In genomic region chrX:42437211-42437610, GRCh38 we compare ENCODE assay signal across 23 cellular contexts.
DNase-seq lines count a peak whose midpoint lies in the region; ATAC-seq lines count a peak whose summit lies in the region.
"Had no signal": no experiment of that assay in that cellular context is flagged by ENCODE, and none has a peak within 500 bp of the region (broad histone marks: within the 10 kb centered on the region; RNA-seq: fewer than 3 reads in every experiment).

No MANE protein-coding gene starts in this region.

- H3K9me3 Mint-ChIP-seq in stimulated activated naive CD8-positive, alpha-beta T cell treated with anti-CD3 and anti-CD28 coated beads, Interleukin-15, amount 100 ng/mL, for 72 hours, result peaks cover 6 to 28% of the 10 kb centered on the region in 2 donors
- no peaks in the 10 kb centered on the region for H3K9me3 Mint-ChIP-seq in T-helper 1 cell treated with Interleukin-12 subunit alpha and Interleukin-12 subunit beta and Interleukin-4 antibody, amounts not matched to agents 30 μg/mL and 1 μg/mL, for 36 hours
- no peaks in the 10 kb centered on the region for H3K9me3 Mint-ChIP-seq in immature natural killer cell
- H3K9me3 Mint-ChIP-seq: CD4-positive, alpha-beta T cell had no signal

- no peak for DNase-seq in stimulated activated naive CD8-positive, alpha-beta T cell treated with anti-CD3 and anti-CD28 coated beads, Interleukin-15, amount 100 ng/mL, for 72 hours
- no peak for DNase-seq in stimulated activated naive CD8-positive, alpha-beta T cell treated with anti-CD3 and anti-CD28 coated beads, Interleukin-15, Interleukin-2, amounts not matched to agents 100 U/mL and 50 U/mL, for 24 hours
- DNase-seq in immature natural killer cell (peak in 2 of 3 donors; percentile 3 to 12), LoVo (ENCODE audit: low spot score) (no peak), T-helper 9 cell (no peak)
- DNase-seq: AML-193; CD4-positive, alpha-beta T cell; COR-L47; DMS53; H7; Kasumi-1; NCI-H1417; NCI-H1694; NCI-H2029 treated with DMSO at 0.1 percent for 48 hours; NCI-H2171; NCI-H226; NCI-H510A; NCI-H69; SHP77 had no signal

- peaks cover 24% of the 10 kb centered on the region for H3K4me1 Mint-ChIP-seq in stimulated activated naive CD8-positive, alpha-beta T cell treated with anti-CD3 and anti-CD28 coated beads, Interleukin-15, amount 100 ng/mL, for 72 hours
- peaks cover 18% of the 10 kb centered on the region for H3K4me1 Mint-ChIP-seq in T-helper 1 cell treated with Interleukin-12 subunit alpha and Interleukin-12 subunit beta and Interleukin-4 antibody, amounts not matched to agents 30 μg/mL and 1 μg/mL, for 36 hours (ENCODE audit: low read depth)
- peaks cover 23 to 32% of the 10 kb centered on the region in 2 donors for H3K4me1 Mint-ChIP-seq in immature natural killer cell

- H3K27ac Mint-ChIP-seq in stimulated activated naive CD8-positive, alpha-beta T cell treated with anti-CD3 and anti-CD28 coated beads, Interleukin-15, amount 100 ng/mL, for 72 hours, result no peak overlapping the region
- peak overlapping the region; percentile 49 for H3K27ac Mint-ChIP-seq in T-helper 1 cell treated with Interleukin-12 subunit alpha and Interleukin-12 subunit beta and Interleukin-4 antibody, amounts not matched to agents 30 μg/mL and 1 μg/mL, for 36 hours
- peak overlapping the region in 2 of 6 donors; percentile 21 to 56 for H3K27ac Mint-ChIP-seq in immature natural killer cell
- H3K27ac Mint-ChIP-seq: CD4-positive, alpha-beta T cell had no signal

- H3K4me3 Mint-ChIP-seq in stimulated activated naive CD8-positive, alpha-beta T cell treated with anti-CD3 and anti-CD28 coated beads, Interleukin-15, amount 100 ng/mL, for 72 hours, result peak overlapping the region; percentile 21 to 50
- no peak overlapping the region for H3K4me3 Mint-ChIP-seq in T-helper 1 cell treated with Interleukin-12 subunit alpha and Interleukin-12 subunit beta and Interleukin-4 antibody, amounts not matched to agents 30 μg/mL and 1 μg/mL, for 36 hours
- H3K4me3 Mint-ChIP-seq in immature natural killer cell, result peak overlapping the region; percentile 12 to 68 (median 49)
- H3K4me3 Mint-ChIP-seq: CD4-positive, alpha-beta T cell had no signal

- ATAC-seq in stimulated activated naive CD8-positive, alpha-beta T cell treated with anti-CD3 and anti-CD28 coated beads, Interleukin-15, amount 100 ng/mL, for 72 hours, result peak; percentile 53
- ATAC-seq in stimulated activated naive CD8-positive, alpha-beta T cell treated with anti-CD3 and anti-CD28 coated beads, Interleukin-15, Interleukin-2, amounts not matched to agents 100 U/mL and 50 U/mL, for 24 hours, result no peak
- no peak for ATAC-seq in GM21723 (IDR thresholded peaks at IDR 0.05; ENCODE audit: unreplicated experiment)
- ATAC-seq: HepG2, Panc1 had no signal

- H3K27me3 Mint-ChIP-seq in stimulated activated naive CD8-positive, alpha-beta T cell treated with anti-CD3 and anti-CD28 coated beads, Interleukin-15, amount 100 ng/mL, for 72 hours, result no peaks in the 10 kb centered on the region
- H3K27me3 Mint-ChIP-seq in T-helper 1 cell treated with Interleukin-12 subunit alpha and Interleukin-12 subunit beta and Interleukin-4 antibody, amounts not matched to agents 30 μg/mL and 1 μg/mL, for 36 hours (ENCODE audit: low read depth), result no peaks in the 10 kb centered on the region
- H3K27me3 Mint-ChIP-seq in immature natural killer cell (ENCODE audit: low read depth in 3 of 3), result peaks cover 0 to 9% (median 6%) of the 10 kb centered on the region in 3 donors
- H3K27me3 Mint-ChIP-seq: CD4-positive, alpha-beta T cell had no signal

- H3K36me3 Mint-ChIP-seq in T-helper 1 cell treated with Interleukin-12 subunit alpha and Interleukin-12 subunit beta and Interleukin-4 antibody, amounts not matched to agents 30 μg/mL and 1 μg/mL, for 36 hours (ENCODE audit: low read depth), result peaks cover 9% of the 10 kb centered on the region
- no peaks in the 10 kb centered on the region for H3K36me3 Mint-ChIP-seq in immature natural killer cell

Comparison
In these comparisons a context has a peak if more than half of its experiments do, and no peak if none do; other contexts are left out.
1. DNase-seq: peak in immature natural killer cell (2 of 3); none in stimulated activated naive CD8-positive, alpha-beta T cell treated with anti-CD3 and anti-CD28 coated beads, Interleukin-15, amount 100 ng/mL, for 72 hours (0 of 2), stimulated activated naive CD8-positive, alpha-beta T cell treated with anti-CD3 and anti-CD28 coated beads, Interleukin-15, Interleukin-2, amounts not matched to agents 100 U/mL and 50 U/mL, for 24 hours (single experiment), LoVo (single experiment) and T-helper 9 cell (single experiment).